30 cellular contexts compared by ENCODE assay signal in genomic region chr17:63142836-63143235, GRCh38.
"Had no signal": no experiment of that assay in that cellular context is flagged by ENCODE, and none has a peak within 500 bp of the region (broad histone marks: within the 10 kb centered on the region; RNA-seq: fewer than 3 reads in every experiment).

No MANE protein-coding gene starts in this region.

- H3K9me3 ChIP-seq: left lung, pancreas, prostate gland, stomach, testis, thyroid gland, transverse colon, upper lobe of left lung, vagina had no signal

- H3K27me3 ChIP-seq: left lung, pancreas, stomach, testis, thyroid gland, transverse colon, upper lobe of left lung, vagina had no signal

- H3K4me3 ChIP-seq: left lung, lower lobe of right lung, pancreas, prostate gland, skin epidermis, stomach, testis, thyroid gland, transverse colon, upper lobe of left lung, vagina had no signal

- H3K36me3 Mint-ChIP-seq: immature natural killer cell; stimulated activated naive B cell treated with anti-CD40 and anti-IgM and Interleukin-4, amounts not matched to agents 10 μg/mL and 1 μg/mL and 100 μg/mL, for 72 hours had no signal

- H3K9me3 Mint-ChIP-seq: immature natural killer cell; naive thymus-derived CD8-positive, alpha-beta T cell; stimulated activated naive B cell treated with anti-CD40 and anti-IgM and Interleukin-4, amounts not matched to agents 10 μg/mL and 1 μg/mL and 100 μg/mL, for 72 hours had no signal

- ATAC-seq: left colon; left lung; lower lobe of right lung; naive thymus-derived CD8-positive, alpha-beta T cell; pancreas; right cardiac atrium; sciatic nerve; stimulated activated naive B cell treated with anti-CD40 and anti-IgM and Interleukin-4, amounts not matched to agents 10 μg/mL and 1 μg/mL and 100 μg/mL, for 72 hours; stimulated activated naive CD8-positive, alpha-beta T cell treated with anti-CD3 and anti-CD28 coated beads, Interleukin-15, Interleukin-2, amounts not matched to agents 100 U/mL and 50 U/mL, for 24 hours had no signal

- H3K27ac ChIP-seq: left lung, lower lobe of right lung, pancreas, prostate gland, skin epidermis, stomach, testis, thyroid gland, transverse colon, upper lobe of left lung, vagina had no signal

- DNase-seq: immature natural killer cell; kidney; left colon; left lung; lower lobe of right lung; mammary epithelial cell; mesenchymal stem cell; naive thymus-derived CD8-positive, alpha-beta T cell; nucleus accumbens; pancreas; posterior cingulate gyrus; retina; right cardiac atrium; stimulated activated CD4-positive, alpha-beta T cell treated with anti-CD3 and anti-CD28 coated beads, Interleukin-12 subunit alpha, Interleukin-12 subunit beta, amount 100 ng/mL, for 4 hours; stimulated activated CD4-positive, alpha-beta T cell treated with anti-CD3 and anti-CD28 coated beads, Interleukin-15, amount 100 ng/mL, for 24 hours; stimulated activated CD4-positive, alpha-beta T cell treated with anti-CD3 and anti-CD28 coated beads, Interleukin-2, amount 100 ng/mL, for 24 hours; stimulated activated CD4-positive, alpha-beta T cell treated with anti-CD3 and anti-CD28 coated beads, Interleukin-4, amount 100 ng/mL, for 1 hour; stimulated activated naive B cell treated with anti-CD40 and anti-IgM and Interleukin-4, amounts not matched to agents 10 μg/mL and 1 μg/mL and 100 μg/mL, for 72 hours; stimulated activated naive CD8-positive, alpha-beta T cell treated with anti-CD3 and anti-CD28 coated beads, Interleukin-15, Interleukin-2, amounts not matched to agents 100 U/mL and 50 U/mL, for 24 hours; stomach; testis; thyroid gland; transverse colon; upper lobe of left lung had no signal

- H3K27me3 Mint-ChIP-seq: naive thymus-derived CD8-positive, alpha-beta T cell; stimulated activated naive B cell treated with anti-CD40 and anti-IgM and Interleukin-4, amounts not matched to agents 10 μg/mL and 1 μg/mL and 100 μg/mL, for 72 hours had no signal

- H3K36me3 ChIP-seq: left lung, lower lobe of right lung, pancreas, prostate gland, stomach, thyroid gland, transverse colon, upper lobe of left lung, vagina had no signal

- H3K27ac Mint-ChIP-seq: naive thymus-derived CD8-positive, alpha-beta T cell; stimulated activated naive B cell treated with anti-CD40 and anti-IgM and Interleukin-4, amounts not matched to agents 10 μg/mL and 1 μg/mL and 100 μg/mL, for 72 hours had no signal

- H3K4me3 Mint-ChIP-seq: immature natural killer cell; naive thymus-derived CD8-positive, alpha-beta T cell; nephron; neural crest cell; stimulated activated naive B cell treated with anti-CD40 and anti-IgM and Interleukin-4, amounts not matched to agents 10 μg/mL and 1 μg/mL and 100 μg/mL, for 72 hours had no signal

- H3K4me1 ChIP-seq: pancreas, prostate gland, vagina had no signal
